Comparison of ENCODE assay signal across 29 cellular contexts in the genomic region with DNA sequence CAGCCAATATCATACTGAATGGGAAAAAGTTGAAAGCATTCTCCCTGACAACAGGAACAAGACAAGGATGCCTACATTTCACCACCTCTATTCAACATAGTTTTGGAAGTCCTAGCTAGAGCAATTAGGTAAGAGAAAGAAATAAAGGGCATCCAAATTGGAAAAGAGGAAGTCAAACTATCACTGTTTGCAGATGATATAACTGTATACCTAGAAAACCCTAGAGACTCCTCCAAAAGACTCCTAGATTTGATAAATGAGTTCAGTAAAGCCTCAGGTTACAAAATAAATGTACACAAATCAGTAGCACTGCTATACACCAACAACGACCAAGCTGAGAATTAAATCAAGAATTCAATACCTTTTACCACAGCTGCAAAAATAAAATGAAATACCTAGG.
"Had no signal": no experiment of that assay in that cellular context is flagged by ENCODE, and none has a peak within 500 bp of the region (broad histone marks: within the 10 kb centered on the region; RNA-seq: fewer than 3 reads in every experiment).

No MANE protein-coding gene starts in this region.

- H3K27ac ChIP-seq: ascending aorta, brain microvascular endothelial cell, gastroesophageal sphincter, pancreas, prostate gland, skin epidermis, uterus, WERI-Rb-1 had no signal

- DNase-seq: activated CD4-positive, alpha-beta T cell treated with anti-CD3 and anti-CD28 coated beads for 48 hours; activated CD4-positive, alpha-beta T cell treated with anti-CD3 and anti-CD28 coated beads, Interleukin-2, amount 50 U/mL, for 48 hours; activated CD8-positive, alpha-beta memory T cell treated with anti-CD3 and anti-CD28 coated beads for 24 hours; activated effector memory CD4-positive, alpha-beta T cell treated with anti-CD3 and anti-CD28 coated beads, Interleukin-2, amount 50 U/mL, for 16 hours; activated naive CD4-positive, alpha-beta T cell treated with anti-CD3 and anti-CD28 coated beads for 36 hours; activated naive CD8-positive, alpha-beta T cell treated with anti-CD3 and anti-CD28 coated beads, Interleukin-2, amount 10 ng/mL, durations not matched to agents 7 days and 5 days; brain microvascular endothelial cell; cortex of kidney; hippocampal formation; kidney; left colon; naive B cell; nucleus accumbens; pancreas; retina; stimulated activated CD4-positive, alpha-beta T cell treated with anti-CD3 and anti-CD28 coated beads, Interleukin-12 subunit alpha, Interleukin-12 subunit beta, amount 100 ng/mL, for 4 hours; stimulated activated CD4-positive, alpha-beta T cell treated with anti-CD3 and anti-CD28 coated beads, Interleukin-4, amount 100 ng/mL, for 24 hours; stimulated activated naive CD8-positive, alpha-beta T cell treated with anti-CD3 and anti-CD28 coated beads, Interleukin-15, amount 100 ng/mL, for 72 hours; substantia nigra; uterus; WERI-Rb-1 had no signal

- H3K9me3 ChIP-seq: ascending aorta, gastroesophageal sphincter, pancreas, prostate gland, uterus had no signal

- H3K27me3 ChIP-seq: ascending aorta, brain microvascular endothelial cell, gastroesophageal sphincter, pancreas, uterus had no signal

- H3K36me3 ChIP-seq: ascending aorta, brain microvascular endothelial cell, pancreas, prostate gland, uterus, WERI-Rb-1 had no signal

- FAIRE-seq: endothelial cell of umbilical vein, kidney, pancreas had no signal

- H3K4me1 ChIP-seq: ascending aorta, gastroesophageal sphincter, pancreas, prostate gland, uterus had no signal

- ATAC-seq: activated CD4-positive, CD25-positive, alpha-beta regulatory T cell treated with anti-CD3 and anti-CD28 coated beads, Interleukin-2, amount 50 U/mL, for 24 hours; gastroesophageal sphincter; left colon; pancreas; sciatic nerve; stimulated activated effector memory CD8-positive, alpha-beta T cell treated with anti-CD3 and anti-CD28 coated beads, Interleukin-12 subunit alpha, Interleukin-12 subunit beta, amount 100 ng/mL, for 72 hours; stimulated activated naive CD8-positive, alpha-beta T cell treated with anti-CD3 and anti-CD28 coated beads, Interleukin-15, amount 100 ng/mL, for 72 hours had no signal

- H3K4me3 ChIP-seq: ascending aorta, gastroesophageal sphincter, pancreas, prostate gland, skin epidermis, uterus had no signal
